Comparison of ENCODE assay signal across 10 cellular contexts in genomic region chr13:22017226-22017625, GRCh38.
DNase-seq lines count a peak whose midpoint lies in the region; ATAC-seq and TF ChIP-seq lines count a peak whose summit lies in the region.
"Had no signal": no experiment of that assay in that cellular context is flagged by ENCODE, and none has a peak within 500 bp of the region (broad histone marks: within the 10 kb centered on the region; RNA-seq: fewer than 3 reads in every experiment).

No MANE protein-coding gene starts in this region.

- H3K27me3 ChIP-seq in SK-N-SH (ENCODE audit: insufficient read depth) = no peaks in the 10 kb centered on the region
- H3K27me3 ChIP-seq: BLaER1 had no signal

- DNase-seq in CD1c-positive myeloid dendritic cell (ENCODE audit: extremely low spot score) (peak; percentile 38), GM19238 (ENCODE audit: insufficient read length, low spot score) (peak; percentile 17), NB4 (ENCODE audit: low read depth) (peak; percentile 84), left cardiac atrium (no peak), superior temporal gyrus (ENCODE audit: extremely low spot score) (no peak), SK-N-SH (no peak)

- H3K9me3 ChIP-seq in SK-N-SH = no peaks in the 10 kb centered on the region

- H3K9me2 ChIP-seq in SK-N-SH = no peaks in the 10 kb centered on the region

- no peak for TF ChIP-seq POLR2A in NB4 (IDR thresholded peaks at IDR 0.05; ENCODE audit: extremely low read depth, insufficient read length)

- POLR2A ChIA-PET in SK-N-SH (lab: Yijun Ruan, JAX) = no interaction called here

- WGBS in SK-N-SH (ENCODE audit: low lambda C conversion rate) = under 1% methylated on average over 3 of the region's 3 CpGs

- no peak overlapping the region for H3K27ac ChIP-seq in SK-N-SH (ENCODE audit: low read depth in 2 of 2, low read length in 1 of 2)
- H3K27ac ChIP-seq: BLaER1, skin epidermis had no signal

- CTCF ChIA-PET in SK-N-SH (lab: Yijun Ruan, JAX) = no interaction called here

- H3F3A ChIP-seq in SK-N-SH (replicated peaks; ENCODE audit: insufficient read depth) = no peaks in the 10 kb centered on the region

- no peaks in the 10 kb centered on the region for H3K4me1 ChIP-seq in SK-N-SH (ENCODE audit: control insufficient read depth in 1 of 2, insufficient read depth in 2 of 2, low read depth in 1 of 2, low read length in 1 of 2)
- H3K4me1 ChIP-seq: BLaER1 had no signal

- no peak for TF ChIP-seq EP300 in SK-N-SH (IDR thresholded peaks at IDR 0.05; ENCODE audit: borderline replicate concordance in 1 of 2, low read depth in 1 of 2, low read length in 1 of 2)

- no peaks in the 10 kb centered on the region for H3K36me3 ChIP-seq in SK-N-SH (replicated peaks in 1 of 2; ENCODE audit: control insufficient read depth in 1 of 2, insufficient read depth in 2 of 2, low read length in 1 of 2)
- H3K36me3 ChIP-seq: BLaER1 had no signal

- TF ChIP-seq CTCF in NB4 (IDR thresholded peaks at IDR 0.05; ENCODE audit: low read depth, low read length) (no peak), SK-N-SH (IDR thresholded peaks at IDR 0.05) (no peak)

- intact Hi-C loops in left cardiac atrium (cut with DNase I) = no loop called here

- no peaks in the 10 kb centered on the region for H4K20me1 ChIP-seq in SK-N-SH (ENCODE audit: insufficient read depth)
- H4K20me1 ChIP-seq: BLaER1 had no signal

- H3K4me2 ChIP-seq in SK-N-SH = no peak overlapping the region
- H3K4me2 ChIP-seq: BLaER1 had no signal

- H3K4me3 ChIP-seq in NB4 (ENCODE audit: low read depth, low read length) (peak overlapping the region; percentile 17), SK-N-SH (ENCODE audit: low read depth in 2 of 2, low read length in 1 of 2) (no peak overlapping the region)
- H3K4me3 ChIP-seq: BLaER1, skin epidermis had no signal

- H3K79me2 ChIP-seq in SK-N-SH (ENCODE audit: insufficient read depth) = no peaks in the 10 kb centered on the region

- H3K9ac ChIP-seq in SK-N-SH = no peak overlapping the region
- H3K9ac ChIP-seq: BLaER1 had no signal

- no peak overlapping the region for H2AFZ ChIP-seq in SK-N-SH (ENCODE audit: low read depth)

- ATAC-seq in HG02938 (IDR thresholded peaks at IDR 0.05; ENCODE audit: unreplicated experiment) (peak; percentile 99), left cardiac atrium (no peak), HG02870 (IDR thresholded peaks at IDR 0.05; ENCODE audit: unreplicated experiment) (no peak)

- no peak for TF ChIP-seq RAD21 in SK-N-SH (IDR thresholded peaks at IDR 0.05; ENCODE audit: low read length)

TF ChIP-seq in SK-N-SH, 30 proteins besides CTCF, POLR2A, EP300 and RAD21:
- TF ChIP-seq GABPA (IDR thresholded peaks at IDR 0.05; ENCODE audit: low read depth) (no peak), ZBTB33 (IDR thresholded peaks at IDR 0.05; ENCODE audit: borderline replicate concordance, low read depth) (no peak), GATA2 (CRISPR knock-in tag; IDR thresholded peaks at IDR 0.05) (no peak), MXI1 (IDR thresholded peaks at IDR 0.05; ENCODE audit: low read depth, low read length) (no peak), TEAD4 (IDR thresholded peaks at IDR 0.05; ENCODE audit: borderline replicate concordance, insufficient read depth) (no peak), POLR2AphosphoS5 (IDR thresholded peaks at IDR 0.05; ENCODE audit: low read depth, low read length) (no peak), NFIC (IDR thresholded peaks at IDR 0.05; ENCODE audit: borderline replicate concordance) (no peak), FOXM1 (IDR thresholded peaks at IDR 0.05; ENCODE audit: low read depth) (no peak), SIN3A (IDR thresholded peaks at IDR 0.05; ENCODE audit: borderline replicate concordance, low read depth, low read length) (no peak), NRF1 (IDR thresholded peaks at IDR 0.05; ENCODE audit: low read depth, low read length) (no peak), MEF2A (IDR thresholded peaks at IDR 0.05; ENCODE audit: borderline replicate concordance, low read depth) (no peak), FOXJ3 (CRISPR knock-in tag; IDR thresholded peaks at IDR 0.05) (no peak), EZH2phosphoT487 (IDR thresholded peaks at IDR 0.05; ENCODE audit: borderline replicate concordance, low read depth) (no peak), CHD2 (IDR thresholded peaks at IDR 0.05; ENCODE audit: low read length, partially characterized antibody) (no peak)
- TF ChIP-seq, protein P1, sequence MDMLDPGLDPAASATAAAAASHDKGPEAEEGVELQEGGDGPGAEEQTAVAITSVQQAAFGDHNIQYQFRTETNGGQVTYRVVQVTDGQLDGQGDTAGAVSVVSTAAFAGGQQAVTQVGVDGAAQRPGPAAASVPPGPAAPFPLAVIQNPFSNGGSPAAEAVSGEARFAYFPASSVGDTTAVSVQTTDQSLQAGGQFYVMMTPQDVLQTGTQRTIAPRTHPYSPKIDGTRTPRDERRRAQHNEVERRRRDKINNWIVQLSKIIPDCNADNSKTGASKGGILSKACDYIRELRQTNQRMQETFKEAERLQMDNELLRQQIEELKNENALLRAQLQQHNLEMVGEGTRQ (IDR thresholded peaks at IDR 0.05; ENCODE audit: borderline replicate concordance, low read depth, low read length) = no peak

Comparison
In these comparisons a context has a peak if more than half of its experiments do, and no peak if none do; other contexts are left out.
1. DNase-seq: peak in CD1c-positive myeloid dendritic cell (single experiment), GM19238 (single experiment) and NB4 (single experiment); none in left cardiac atrium (single experiment), superior temporal gyrus (single experiment) and SK-N-SH (single experiment).